35 cellular contexts compared by ENCODE assay signal in the genomic region with DNA sequence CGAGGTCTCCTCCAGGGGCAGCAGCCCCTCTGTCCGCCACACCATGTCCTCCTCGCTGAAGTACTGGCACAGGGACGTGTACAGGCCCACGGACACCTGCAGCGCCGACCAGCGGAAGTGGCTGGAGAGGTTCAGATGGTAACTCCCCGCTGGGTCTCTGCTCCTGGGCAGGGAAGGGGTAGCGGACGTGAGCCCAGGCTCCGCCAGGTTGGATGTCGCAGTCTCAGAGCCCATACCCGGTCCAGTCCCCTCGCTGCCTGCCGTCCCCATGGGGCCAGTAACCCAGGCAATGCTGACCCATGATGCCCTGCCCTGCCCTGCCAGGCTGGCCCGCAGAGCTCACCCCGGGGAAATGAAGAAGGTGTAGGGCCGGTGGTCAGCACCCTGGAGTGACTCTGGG.
"Had no signal": no experiment of that assay in that cellular context is flagged by ENCODE, and none has a peak within 500 bp of the region (broad histone marks: within the 10 kb centered on the region; RNA-seq: fewer than 3 reads in every experiment).

No MANE protein-coding gene starts in this region.

- DNase-seq: Karpas-422, Kasumi-1, MM.1S, MV-4-11, NCI-H1048, NCI-H1092, NCI-H1092 treated with DMSO at 0.1 percent for 48 hours, NCI-H1105, NCI-H1105 treated with DMSO at 0.1 percent for 48 hours, NCI-H1417, NCI-H1417 treated with DMSO at 0.1 percent for 48 hours, NCI-H1436, NCI-H1436 treated with DMSO at 0.1 percent for 48 hours, NCI-H146, NCI-H1694, NCI-H1694 treated with DMSO at 0.1 percent for 48 hours, NCI-H187, NCI-H187 treated with DMSO at 0.1 percent for 48 hours, NCI-H1930, NCI-H2029, NCI-H2029 treated with DMSO at 0.1 percent for 48 hours, NCI-H2081, NCI-H2081 treated with DMSO at 0.1 percent for 48 hours, NCI-H2107, NCI-H2171, NCI-H2171 treated with DMSO at 0.1 percent for 48 hours, NCI-H2227 treated with DMSO at 0.1 percent for 48 hours, NCI-H226, NCI-H345, NCI-H446, NCI-H446 treated with DMSO at 0.1 percent for 48 hours, NCI-H510A, NCI-H510A treated with DMSO at 0.1 percent for 48 hours, NCI-H524, NCI-H524 treated with DMSO at 0.1 percent for 48 hours had no signal
